In genomic region chr16:11696266-11697012, GRCh38 we compare ENCODE assay signal across 2 cellular contexts.
TF ChIP-seq lines count a peak whose summit lies in the region.

No MANE protein-coding gene starts in this region.

TF ChIP-seq in WTC11, 78 proteins besides CTCF, POLR2A, EP300 and RAD21:
- TF ChIP-seq NR1H2 (CRISPR knock-in tag; IDR thresholded peaks at IDR 0.05) (no peak), ZNF423 (CRISPR knock-in tag; IDR thresholded peaks at IDR 0.05) (no peak), MYBL2 (CRISPR knock-in tag; IDR thresholded peaks at IDR 0.05) (no peak), NFATC4 (CRISPR knock-in tag; IDR thresholded peaks at IDR 0.05) (no peak), TCF7 (CRISPR knock-in tag; IDR thresholded peaks at IDR 0.05; ENCODE audit: low read depth) (no peak), E2F4 (CRISPR knock-in tag; IDR thresholded peaks at IDR 0.05; ENCODE audit: borderline replicate concordance, low read depth) (no peak), CBFB (CRISPR knock-in tag; IDR thresholded peaks at IDR 0.05; ENCODE audit: low read depth) (no peak)
- TF ChIP-seq, protein P1, sequence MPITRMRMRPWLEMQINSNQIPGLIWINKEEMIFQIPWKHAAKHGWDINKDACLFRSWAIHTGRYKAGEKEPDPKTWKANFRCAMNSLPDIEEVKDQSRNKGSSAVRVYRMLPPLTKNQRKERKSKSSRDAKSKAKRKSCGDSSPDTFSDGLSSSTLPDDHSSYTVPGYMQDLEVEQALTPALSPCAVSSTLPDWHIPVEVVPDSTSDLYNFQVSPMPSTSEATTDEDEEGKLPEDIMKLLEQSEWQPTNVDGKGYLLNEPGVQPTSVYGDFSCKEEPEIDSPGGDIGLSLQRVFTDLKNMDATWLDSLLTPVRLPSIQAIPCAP (CRISPR knock-in tag; IDR thresholded peaks at IDR 0.05), result no peak

TF ChIP-seq in HepG2, 621 proteins besides CTCF, POLR2A, EP300 and RAD21:
- no peak for TF ChIP-seq KMT2A (CRISPR knock-in tag; IDR thresholded peaks at IDR 0.05)
- TF ChIP-seq ZBTB46 (CRISPR knock-in tag; IDR thresholded peaks at IDR 0.05; ENCODE audit: borderline replicate concordance), result 0 out of 2 replicates have a peak, but pooled peaks have one; percentile 13
- TF ChIP-seq POLR2AphosphoS2 (IDR thresholded peaks at IDR 0.05; ENCODE audit: low read depth, low read length), result peak; percentile 53; the same call in 1 of the 2 replicates
- peak; percentile 84 for TF ChIP-seq RBM22 (optimal IDR thresholded peaks at IDR 0.05; ENCODE audit: low read length)
